In the genomic region with DNA sequence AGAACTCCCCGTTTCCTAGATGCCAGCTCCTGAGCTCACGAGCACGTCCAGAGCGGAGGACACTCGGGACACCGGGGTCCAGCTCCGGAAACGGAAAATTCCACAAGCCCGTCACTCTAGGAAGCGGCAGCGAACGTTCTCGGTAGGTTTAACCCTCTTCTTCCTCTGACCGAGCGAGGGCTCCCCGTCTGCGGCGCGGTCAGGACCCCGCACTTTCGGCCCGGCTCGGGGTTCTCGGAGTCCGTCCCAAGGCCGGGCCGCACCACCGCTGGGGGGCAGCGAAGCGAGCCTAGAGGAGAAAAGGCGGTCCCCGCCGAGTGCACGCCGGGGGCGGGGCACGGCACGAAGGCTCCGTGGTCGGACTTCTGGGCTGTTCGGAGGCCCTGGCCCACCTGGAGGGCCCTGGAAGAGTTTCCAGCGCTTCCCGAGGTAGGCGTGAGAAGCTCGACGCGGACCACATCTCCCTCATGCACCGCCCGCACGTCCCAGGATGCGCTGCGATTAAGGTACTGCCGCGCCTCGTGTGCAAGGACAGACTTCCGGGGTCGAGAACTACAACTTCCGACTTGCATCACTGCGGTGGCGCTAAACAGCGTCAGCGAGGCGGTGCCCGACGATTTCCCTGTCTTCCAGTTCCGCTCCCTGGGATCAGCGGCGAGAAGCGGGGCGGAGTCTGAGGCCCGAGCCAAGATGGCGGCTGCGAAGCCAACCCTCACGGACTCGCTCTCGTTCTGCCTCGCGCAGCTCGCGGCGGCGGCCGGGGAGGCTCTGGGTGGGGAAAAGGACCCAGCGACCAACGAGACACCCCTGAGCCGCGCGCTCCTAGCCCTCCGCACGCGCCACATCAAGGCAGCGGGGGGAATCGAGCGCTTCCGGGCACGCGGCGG, we compare ENCODE assay signal across 8 cellular contexts. TPM values are rescaled to one million over a fixed set of nuclear protein-coding genes. Genes with fewer than 3 reads are reported as not detected.
DNase-seq lines count a peak whose midpoint lies in the region; ATAC-seq and TF ChIP-seq lines count a peak whose summit lies in the region.

A gene with protein sequence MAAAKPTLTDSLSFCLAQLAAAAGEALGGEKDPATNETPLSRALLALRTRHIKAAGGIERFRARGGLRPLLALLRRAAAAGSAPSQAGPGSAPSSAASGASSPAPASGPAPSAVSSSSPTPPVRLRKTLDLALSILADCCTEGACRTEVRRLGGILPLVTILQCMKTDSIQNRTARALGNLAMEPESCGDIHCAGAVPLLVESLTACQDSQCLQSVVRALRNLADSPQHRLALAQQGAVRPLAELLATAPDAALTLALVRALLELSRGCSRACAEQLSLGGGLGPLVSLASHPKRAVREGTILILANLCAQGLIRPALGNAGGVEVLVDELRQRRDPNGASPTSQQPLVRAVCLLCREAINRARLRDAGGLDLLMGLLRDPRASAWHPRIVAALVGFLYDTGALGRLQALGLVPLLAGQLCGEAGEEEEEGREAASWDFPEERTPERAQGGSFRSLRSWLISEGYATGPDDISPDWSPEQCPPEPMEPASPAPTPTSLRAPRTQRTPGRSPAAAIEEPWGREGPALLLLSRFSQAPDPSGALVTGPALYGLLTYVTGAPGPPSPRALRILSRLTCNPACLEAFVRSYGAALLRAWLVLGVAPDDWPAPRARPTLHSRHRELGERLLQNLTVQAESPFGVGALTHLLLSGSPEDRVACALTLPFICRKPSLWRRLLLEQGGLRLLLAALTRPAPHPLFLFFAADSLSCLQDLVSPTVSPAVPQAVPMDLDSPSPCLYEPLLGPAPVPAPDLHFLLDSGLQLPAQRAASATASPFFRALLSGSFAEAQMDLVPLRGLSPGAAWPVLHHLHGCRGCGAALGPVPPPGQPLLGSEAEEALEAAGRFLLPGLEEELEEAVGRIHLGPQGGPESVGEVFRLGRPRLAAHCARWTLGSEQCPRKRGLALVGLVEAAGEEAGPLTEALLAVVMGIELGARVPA (plus strand): TSS at position 667 of the 887 bp plus-strand sequence. CDS start 24 bp downstream, at position 691.

- H3K4me3 Mint-ChIP-seq in activated T-cell treated with anti-CD3 and anti-CD28 coated beads, Interleukin-2, amount 50 U/mL, for 4 hours, result peak within 1 kb of the TSS; percentile 87

- DNase-seq in DMS79 treated with DMSO at 0.1 percent for 48 hours (lab: John Stamatoyannopoulos, UW) (peak; percentile 94), KG1 (lab: John Stamatoyannopoulos, UW) (peak; percentile 91)
- peak; percentile 96 for DNase-seq in activated T-cell treated with anti-CD3 and anti-CD28 coated beads, Interleukin-2, amount 50 U/mL, for 4 hours
- DNase-seq in stimulated activated CD8-positive, alpha-beta memory T cell treated with anti-CD3 and anti-CD28 coated beads, Interleukin-7, amount 100 ng/mL, for 4 hours (ENCODE audit: low read depth in 2 of 2), result peak; percentile 96 to 97

- H3K27ac ChIP-seq in esophagus (ENCODE audit: low read depth in 2 of 2, low read length in 1 of 2), result peak within 1 kb of the TSS; percentile 99 to 100
- H3K27ac ChIP-seq in muscle layer of duodenum (ENCODE audit: low read length), result peak within 1 kb of the TSS; percentile 96

- H3K27me3 Mint-ChIP-seq in activated T-cell treated with anti-CD3 and anti-CD28 coated beads, Interleukin-2, amount 50 U/mL, for 4 hours (ENCODE audit: low read depth), result no peaks in the 10 kb centered on the region

- H3K36me3 ChIP-seq in esophagus (ENCODE audit: control insufficient read depth in 2 of 2, insufficient read depth in 2 of 2, low read length in 1 of 2), result peaks cover 4 to 11% of the 10 kb centered on the region in 2 donors
- H3K36me3 ChIP-seq in muscle layer of duodenum (ENCODE audit: control insufficient read depth in 1 of 2, insufficient read depth in 2 of 2, low read length in 2 of 2), result peaks cover 7 to 31% of the 10 kb centered on the region in 2 donors

- H3K27me3 ChIP-seq in esophagus (ENCODE audit: control insufficient read depth in 1 of 2, insufficient read depth in 2 of 2, low read length in 2 of 2), result no peaks in the 10 kb centered on the region
- H3K27me3 ChIP-seq in muscle layer of duodenum (ENCODE audit: low read depth, low read length), result no peaks in the 10 kb centered on the region

- H3K9me3 Mint-ChIP-seq in activated T-cell treated with anti-CD3 and anti-CD28 coated beads, Interleukin-2, amount 50 U/mL, for 4 hours, result no peaks in the 10 kb centered on the region

- WGBS in esophagus, 2 donors, result 0 to 1% methylated on average over 91 to 98 of the region's 98 CpGs

- H3K4me3 ChIP-seq in esophagus (ENCODE audit: low read depth in 1 of 2, low read length in 2 of 2), result peak within 1 kb of the TSS; percentile 77 to 87
- peak within 1 kb of the TSS; percentile 76 to 90 for H3K4me3 ChIP-seq in muscle layer of duodenum (ENCODE audit: low read depth in 1 of 2, low read length in 2 of 2)

- ATAC-seq in GM21723 (IDR thresholded peaks at IDR 0.05; ENCODE audit: unreplicated experiment), result peak; percentile 75
- ATAC-seq in activated T-cell treated with anti-CD3 and anti-CD28 coated beads, Interleukin-2, amount 50 U/mL, for 4 hours, result peak; percentile 82 to 85

- peaks cover 42% of the 10 kb centered on the region for H3K4me1 Mint-ChIP-seq in activated T-cell treated with anti-CD3 and anti-CD28 coated beads, Interleukin-2, amount 50 U/mL, for 4 hours (ENCODE audit: low read depth)

- no peaks in the 10 kb centered on the region for H3K9me3 ChIP-seq in esophagus (ENCODE audit: control insufficient read depth in 2 of 2, insufficient read depth in 1 of 2, low read depth in 1 of 2, low read length in 1 of 2)
- no peaks in the 10 kb centered on the region for H3K9me3 ChIP-seq in muscle layer of duodenum (ENCODE audit: control insufficient read depth in 1 of 2, low read length in 2 of 2)

- peaks cover 10% of the 10 kb centered on the region for H3K36me3 Mint-ChIP-seq in activated T-cell treated with anti-CD3 and anti-CD28 coated beads, Interleukin-2, amount 50 U/mL, for 4 hours (ENCODE audit: insufficient read depth)

- H3K4me1 ChIP-seq in esophagus (ENCODE audit: control insufficient read depth in 2 of 2, insufficient read depth in 2 of 2, low read length in 1 of 2) (peaks cover 2 to 19% of the 10 kb centered on the region in 2 donors), muscle layer of duodenum (ENCODE audit: control insufficient read depth in 1 of 2, insufficient read depth in 2 of 2, low read length in 2 of 2) (peaks cover 26 to 39% of the 10 kb centered on the region in 2 donors)

TF ChIP-seq in PFSK-1, 5 proteins besides CTCF, POLR2A, EP300 and RAD21:
- TF ChIP-seq, protein P1, sequence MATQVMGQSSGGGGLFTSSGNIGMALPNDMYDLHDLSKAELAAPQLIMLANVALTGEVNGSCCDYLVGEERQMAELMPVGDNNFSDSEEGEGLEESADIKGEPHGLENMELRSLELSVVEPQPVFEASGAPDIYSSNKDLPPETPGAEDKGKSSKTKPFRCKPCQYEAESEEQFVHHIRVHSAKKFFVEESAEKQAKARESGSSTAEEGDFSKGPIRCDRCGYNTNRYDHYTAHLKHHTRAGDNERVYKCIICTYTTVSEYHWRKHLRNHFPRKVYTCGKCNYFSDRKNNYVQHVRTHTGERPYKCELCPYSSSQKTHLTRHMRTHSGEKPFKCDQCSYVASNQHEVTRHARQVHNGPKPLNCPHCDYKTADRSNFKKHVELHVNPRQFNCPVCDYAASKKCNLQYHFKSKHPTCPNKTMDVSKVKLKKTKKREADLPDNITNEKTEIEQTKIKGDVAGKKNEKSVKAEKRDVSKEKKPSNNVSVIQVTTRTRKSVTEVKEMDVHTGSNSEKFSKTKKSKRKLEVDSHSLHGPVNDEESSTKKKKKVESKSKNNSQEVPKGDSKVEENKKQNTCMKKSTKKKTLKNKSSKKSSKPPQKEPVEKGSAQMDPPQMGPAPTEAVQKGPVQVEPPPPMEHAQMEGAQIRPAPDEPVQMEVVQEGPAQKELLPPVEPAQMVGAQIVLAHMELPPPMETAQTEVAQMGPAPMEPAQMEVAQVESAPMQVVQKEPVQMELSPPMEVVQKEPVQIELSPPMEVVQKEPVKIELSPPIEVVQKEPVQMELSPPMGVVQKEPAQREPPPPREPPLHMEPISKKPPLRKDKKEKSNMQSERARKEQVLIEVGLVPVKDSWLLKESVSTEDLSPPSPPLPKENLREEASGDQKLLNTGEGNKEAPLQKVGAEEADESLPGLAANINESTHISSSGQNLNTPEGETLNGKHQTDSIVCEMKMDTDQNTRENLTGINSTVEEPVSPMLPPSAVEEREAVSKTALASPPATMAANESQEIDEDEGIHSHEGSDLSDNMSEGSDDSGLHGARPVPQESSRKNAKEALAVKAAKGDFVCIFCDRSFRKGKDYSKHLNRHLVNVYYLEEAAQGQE (IDR thresholded peaks at IDR 0.05; ENCODE audit: insufficient read depth in 1 of 2, low read depth in 2 of 2, low read length in 2 of 2), result no peak
- TF ChIP-seq FOXP2 (optimal IDR thresholded peaks at IDR 0.05; ENCODE audit: borderline replicate concordance, extremely low read depth, extremely low read length, insufficient read depth) (no peak), POLR2AphosphoS5 (IDR thresholded peaks at IDR 0.05; ENCODE audit: low read depth, low read length) (peak; percentile 53), SIN3A (IDR thresholded peaks at IDR 0.05; ENCODE audit: borderline replicate concordance, insufficient read depth, low read length) (no peak), TAF1 (IDR thresholded peaks at IDR 0.05; ENCODE audit: borderline replicate concordance, insufficient read depth, low read length) (peak; percentile 57)

RNA-seq across cellular contexts. Expression of the gene that starts here (rescaled TPM):
- polyA plus RNA-seq in PFSK-1 (2012; ENCODE audit: insufficient read length, low read depth), result 14.6 TPM
- 10 to 100 TPM; 18.4 to 18.9 (median 18.7) TPM for total RNA-seq in activated T-cell treated with anti-CD3 and anti-CD28 coated beads, Interleukin-2, amount 50 U/mL, for 4 hours
- 10 to 100 TPM; 10.3 to 15.1 TPM for polyA plus RNA-seq in esophagus

Comparison
In these comparisons a context has a peak if more than half of its experiments do, and no peak if none do; other contexts are left out.
1. Peak in every context shown above with its lines: DNase-seq, ATAC-seq, H3K4me3 ChIP-seq and H3K27ac ChIP-seq.